10 cellular contexts compared by ENCODE assay signal in genomic region chr6:10381133-10381829, GRCh38. TPM values are rescaled to one million over a fixed set of nuclear protein-coding genes. Genes with fewer than 3 reads are reported as not detected.
DNase-seq lines count a peak whose midpoint lies in the region; ATAC-seq, FAIRE-seq and TF ChIP-seq lines count a peak whose summit lies in the region.
"Had no signal": no experiment of that assay in that cellular context is flagged by ENCODE, and none has a peak within 500 bp of the region (broad histone marks: within the 10 kb centered on the region; RNA-seq: fewer than 3 reads in every experiment).

No MANE protein-coding gene starts in this region.

- H3K9me3 Mint-ChIP-seq in astrocyte (ENCODE audit: unreplicated experiment): peaks cover 10% of the 10 kb centered on the region

- CTCF ChIA-PET in GM10248 (lab: Yijun Ruan, JAX) (interaction anchor here (0.7 to 1.2 kb wide), 5 partner anchors 11 to 48 kb away, joined by 3 to 4 read pairs (median 4); no protein-coding TSS in a partner anchor), HEK293 (lab: Yijun Ruan, JAX) (interaction anchor here (0.6 to 1.1 kb wide), 2 partner anchors 15 to 839 kb away, joined by 3 read pairs; no protein-coding TSS in a partner anchor)

- ATAC-seq in lower lobe of right lung (peak; percentile 18 to 49), GM18867 (IDR thresholded peaks at IDR 0.05; ENCODE audit: unreplicated experiment) (no peak)

- intact Hi-C loops in lower lobe of right lung (cut with DNase I): no loop called here
- intact Hi-C loops in ovary (cut with DNase I): no loop called here

- POLR2A ChIA-PET in GM10248 (lab: Yijun Ruan, JAX) (no interaction called here), HEK293 (lab: Yijun Ruan, JAX) (no interaction called here)

- FAIRE-seq in astrocyte (lab: Jason Lieb, UNC) (no peak), GM12891 (lab: Jason Lieb, UNC) (no peak)

- H3K4me3 Mint-ChIP-seq in astrocyte (ENCODE audit: unreplicated experiment): no peak overlapping the region
- H3K4me3 Mint-ChIP-seq: stimulated activated naive CD8-positive, alpha-beta T cell treated with anti-CD3 and anti-CD28 coated beads, Interleukin-15, Interleukin-2, amounts not matched to agents 100 ng/mL and 50 ng/mL, for 24 hours had no signal

- H3K4me3 ChIP-seq in HEK293 (ENCODE audit: low read depth, low read length): no peak overlapping the region
- no peak overlapping the region for H3K4me3 ChIP-seq in astrocyte (ENCODE audit: insufficient read depth, low read depth, low read length)
- H3K4me3 ChIP-seq in lower lobe of right lung: no peak overlapping the region
- no peak overlapping the region for H3K4me3 ChIP-seq in ovary

- H3K27me3 ChIP-seq in astrocyte (ENCODE audit: insufficient read depth, low read length) (peaks cover 59% of the 10 kb centered on the region), lower lobe of right lung (ENCODE audit: low read depth) (peaks cover 80% of the 10 kb centered on the region), ovary (no peaks in the 10 kb centered on the region)

- no peaks in the 10 kb centered on the region for H4K20me1 ChIP-seq in astrocyte (ENCODE audit: insufficient read depth, low read length)

- no peaks in the 10 kb centered on the region for H3K9me3 ChIP-seq in HEK293 (ENCODE audit: control insufficient read depth, insufficient read depth, low read depth, low read length)
- H3K9me3 ChIP-seq in astrocyte (ENCODE audit: insufficient read depth, low read depth, low read length): no peaks in the 10 kb centered on the region
- no peaks in the 10 kb centered on the region for H3K9me3 ChIP-seq in lower lobe of right lung
- H3K9me3 ChIP-seq in ovary: no peaks in the 10 kb centered on the region

- no peak overlapping the region for H3K27ac Mint-ChIP-seq in astrocyte (ENCODE audit: unreplicated experiment)
- H3K27ac Mint-ChIP-seq: stimulated activated naive CD8-positive, alpha-beta T cell treated with anti-CD3 and anti-CD28 coated beads, Interleukin-15, Interleukin-2, amounts not matched to agents 100 ng/mL and 50 ng/mL, for 24 hours had no signal

- H3K27me3 Mint-ChIP-seq in astrocyte (ENCODE audit: low read depth, unreplicated experiment): peaks cover 59% of the 10 kb centered on the region

- DNase-seq in GM10248 (ENCODE audit: extremely low spot score) (peak; percentile 57), astrocyte (ENCODE audit: low read depth) (no peak), lower lobe of right lung (no peak), GM12891 (ENCODE audit: insufficient read length, low spot score) (no peak), ovary (no peak)
- DNase-seq in activated naive CD4-positive, alpha-beta T cell treated with anti-CD3 and anti-CD28 coated beads, Interleukin-2, amount 50 U/mL, for 16 hours: no peak

- peak overlapping the region; percentile 10 for H2AFZ ChIP-seq in astrocyte (ENCODE audit: low read depth, low read length)

- H3K36me3 Mint-ChIP-seq in astrocyte (ENCODE audit: low read depth, unreplicated experiment): peaks cover 4% of the 10 kb centered on the region

- TF ChIP-seq POLR2A in GM12891 (IDR thresholded peaks at IDR 0.05; ENCODE audit: low read depth, low read length) (no peak), ovary (IDR thresholded peaks at IDR 0.05) (no peak)

- H3K36me3 ChIP-seq in HEK293 (ENCODE audit: control insufficient read depth in 2 of 2, insufficient read depth in 1 of 2, low read length in 2 of 2): no peaks in the 10 kb centered on the region
- no peaks in the 10 kb centered on the region for H3K36me3 ChIP-seq in astrocyte (ENCODE audit: insufficient read depth, low read length)
- no peaks in the 10 kb centered on the region for H3K36me3 ChIP-seq in lower lobe of right lung
- H3K36me3 ChIP-seq in ovary: no peaks in the 10 kb centered on the region

- H3K4me1 ChIP-seq in HEK293 (ENCODE audit: control insufficient read depth, insufficient read depth, low read length) (no peaks in the 10 kb centered on the region), astrocyte (ENCODE audit: insufficient read depth, low read length) (no peaks in the 10 kb centered on the region), lower lobe of right lung (peaks cover 21% of the 10 kb centered on the region), ovary (ENCODE audit: insufficient read depth) (peaks cover 2% of the 10 kb centered on the region)

- no peak for TF ChIP-seq EP300 in ovary (IDR thresholded peaks at IDR 0.05)

- H3K4me1 Mint-ChIP-seq in astrocyte (ENCODE audit: low read depth, unreplicated experiment): peaks cover 2% of the 10 kb centered on the region

- no peak overlapping the region for H3K9ac ChIP-seq in astrocyte (ENCODE audit: low read length)
- H3K9ac ChIP-seq: KMS-11 had no signal

- peak; percentile 14 for TF ChIP-seq CTCF in GM10248 (IDR thresholded peaks at IDR 0.05; ENCODE audit: control extremely low read depth, extremely low read depth, low read depth, missing control alignments)
- no peak for TF ChIP-seq CTCF in HEK293 (tag by site-specific recombination; IDR thresholded peaks at IDR 0.05)
- no peak for TF ChIP-seq CTCF in astrocyte (IDR thresholded peaks at IDR 0.05; ENCODE audit: insufficient read depth, low read depth, low read length)
- no peak for TF ChIP-seq CTCF in lower lobe of right lung (IDR thresholded peaks at IDR 0.05)
- TF ChIP-seq CTCF in ovary (IDR thresholded peaks at IDR 0.05): no peak

- H3K4me2 ChIP-seq in astrocyte (ENCODE audit: low read length): peak overlapping the region; percentile 22
- H3K4me2 ChIP-seq: KMS-11 had no signal

- WGBS in ovary, 3 donors: 3 to 5% (median 3%) methylated on average over 26 to 34 of the region's 34 CpGs

- H3K79me2 ChIP-seq in astrocyte (ENCODE audit: insufficient read depth, low read length): no peaks in the 10 kb centered on the region

- H3K27ac ChIP-seq in HEK293 (ENCODE audit: extremely low read depth, low read depth, low read length) (no peak overlapping the region), astrocyte (ENCODE audit: low read depth, low read length) (no peak overlapping the region), lower lobe of right lung (no peak overlapping the region), ovary (no peak overlapping the region)
- H3K27ac ChIP-seq: KMS-11 had no signal

TF ChIP-seq in HEK293, 187 proteins besides CTCF, POLR2A, EP300 and RAD21 (continues in another document):
- peak; percentile 61 for TF ChIP-seq PRDM6 (tag by site-specific recombination; IDR thresholded peaks at IDR 0.05)
- TF ChIP-seq ZNF140 (tag by site-specific recombination; IDR thresholded peaks at IDR 0.05): no peak
- peak; percentile 68 for TF ChIP-seq ZBTB8A (tag by site-specific recombination; IDR thresholded peaks at IDR 0.05)
- TF ChIP-seq ZNF488 (tag by site-specific recombination; IDR thresholded peaks at IDR 0.05): no peak
- no peak for TF ChIP-seq ZNF138 (tag by site-specific recombination; IDR thresholded peaks at IDR 0.05; ENCODE audit: borderline replicate concordance)
- no peak for TF ChIP-seq GLIS2 (tag by site-specific recombination; IDR thresholded peaks at IDR 0.05)

TF ChIP-seq in GM12891, 5 proteins besides CTCF, POLR2A, EP300 and RAD21:
- TF ChIP-seq TAF1 (IDR thresholded peaks at IDR 0.05; ENCODE audit: low read depth, low read length): no peak
- TF ChIP-seq POU2F2 (IDR thresholded peaks at IDR 0.05; ENCODE audit: low read depth, low read length): no peak
- no peak for TF ChIP-seq SPI1 (IDR thresholded peaks at IDR 0.05; ENCODE audit: low read depth, low read length)
- TF ChIP-seq POLR2AphosphoS5 (IDR thresholded peaks at IDR 0.05; ENCODE audit: low read depth, low read length): no peak
- no peak for TF ChIP-seq PAX5 (IDR thresholded peaks at IDR 0.05; ENCODE audit: insufficient read depth, low read length, severe bottlenecking)

RNA-seq across cellular contexts. Expression of gene TFAP2A, which starts 33.6 kb away (rescaled TPM):
- total RNA-seq in astrocyte (2.1 and 6.6 TPM in 2 replicates), lower lobe of right lung (0.47 TPM), ovary (under 1 TPM in 6 of 7 donors, not detected in 1; 0.10 to 0.67 (median 0.20) TPM)
- polyA plus RNA-seq in GM12891 (2012; ENCODE audit: low read depth, missing spikeins): 0.30 TPM
- under 1 TPM; 0.12 to 0.15 TPM for polyA plus RNA-seq in ovary
